Comparison of ENCODE assay signal across 21 cellular contexts in the genomic region with DNA sequence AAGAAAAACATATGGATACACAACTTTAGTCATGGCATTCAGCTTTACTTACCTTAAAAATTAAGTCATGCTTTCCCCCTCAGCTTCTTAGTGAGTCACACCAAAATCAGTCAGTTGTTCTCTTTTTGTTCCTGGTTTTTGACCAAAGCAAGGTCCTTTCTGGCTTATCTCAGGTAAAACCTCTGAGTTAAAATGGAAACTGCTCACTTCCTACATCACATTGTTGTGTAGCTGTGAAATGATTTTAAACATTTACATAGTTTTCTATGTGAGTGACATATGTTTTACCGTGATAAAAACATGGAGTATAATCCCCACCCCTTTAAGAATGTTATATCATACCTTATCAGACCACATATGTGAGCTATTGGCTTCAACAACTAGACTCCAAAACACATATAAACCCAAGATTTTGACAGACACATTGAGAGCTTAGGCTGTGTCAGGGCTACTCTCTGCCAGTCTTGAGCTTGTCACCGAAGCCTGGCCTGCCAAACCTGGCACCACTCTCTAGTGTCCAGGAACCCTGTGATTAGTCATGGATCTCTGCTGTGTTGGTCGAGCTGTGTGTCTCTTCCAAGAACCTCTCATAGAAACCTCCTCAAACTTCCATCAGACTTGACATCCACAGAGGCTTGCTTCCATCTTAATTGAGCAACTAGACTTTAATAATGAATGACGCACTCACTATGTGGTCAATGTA.
DNase-seq lines count a peak whose midpoint lies in the region; ATAC-seq and TF ChIP-seq lines count a peak whose summit lies in the region.
"Had no signal": no experiment of that assay in that cellular context is flagged by ENCODE, and none has a peak within 500 bp of the region (broad histone marks: within the 10 kb centered on the region; RNA-seq: fewer than 3 reads in every experiment).

No MANE protein-coding gene starts in this region.

- 0 out of 2 replicates have a peak overlapping the region, but pooled peaks have one; percentile 30 for H2AFZ ChIP-seq in Karpas-422 (ENCODE audit: low read length)

- H3K4me3 Mint-ChIP-seq in stimulated activated naive B cell treated with anti-CD40 and anti-IgM and Interleukin-4, amounts not matched to agents 10 μg/mL and 1 μg/mL and 100 μg/mL, for 72 hours = peak overlapping the region; percentile 11 to 20
- no peak overlapping the region for H3K4me3 Mint-ChIP-seq in natural killer cell treated with Interleukin-12 subunit alpha and Interleukin-12 subunit beta and Interleukin-15 and Interleukin-18, amount 100 ng/mL, for 72 hours
- H3K4me3 Mint-ChIP-seq: CD14-positive monocyte; dendritic cell treated with granulocyte-macrophage colony-stimulating factor and Interleukin-4, amounts not matched to agents 40 ng/mL and 50 ng/mL, for 4 days; T-cell had no signal

- H3K27me3 ChIP-seq in heart left ventricle = no peaks in the 10 kb centered on the region
- H3K27me3 ChIP-seq in Karpas-422 (ENCODE audit: low read length) = no peaks in the 10 kb centered on the region
- no peaks in the 10 kb centered on the region for H3K27me3 ChIP-seq in aorta (ENCODE audit: control insufficient read depth in 1 of 2, insufficient read depth in 2 of 2, low read length in 1 of 2)
- H3K27me3 ChIP-seq: sigmoid colon had no signal

- no peak overlapping the region for H3K27ac ChIP-seq in heart left ventricle
- H3K27ac ChIP-seq in Karpas-422 (ENCODE audit: low read length) = no peak overlapping the region
- no peak overlapping the region for H3K27ac ChIP-seq in aorta (ENCODE audit: low read depth in 1 of 2, low read length in 2 of 2)
- H3K27ac ChIP-seq: HL-60, RWPE1, sigmoid colon had no signal

- H3K36me3 Mint-ChIP-seq in stimulated activated naive B cell treated with anti-CD40 and anti-IgM and Interleukin-4, amounts not matched to agents 10 μg/mL and 1 μg/mL and 100 μg/mL, for 72 hours = peaks cover 0 to 3% of the 10 kb centered on the region in 2 donors
- H3K36me3 Mint-ChIP-seq in natural killer cell treated with Interleukin-12 subunit alpha and Interleukin-12 subunit beta and Interleukin-15 and Interleukin-18, amount 100 ng/mL, for 72 hours = no peaks in the 10 kb centered on the region
- H3K36me3 Mint-ChIP-seq: CD14-positive monocyte, T-cell had no signal

- peak overlapping the region; percentile 71 for H3K27ac Mint-ChIP-seq in stimulated activated naive B cell treated with anti-CD40 and anti-IgM and Interleukin-4, amounts not matched to agents 10 μg/mL and 1 μg/mL and 100 μg/mL, for 72 hours
- H3K27ac Mint-ChIP-seq in natural killer cell treated with Interleukin-12 subunit alpha and Interleukin-12 subunit beta and Interleukin-15 and Interleukin-18, amount 100 ng/mL, for 72 hours = no peak overlapping the region
- H3K27ac Mint-ChIP-seq: CD14-positive monocyte; dendritic cell treated with granulocyte-macrophage colony-stimulating factor and Interleukin-4, amounts not matched to agents 40 ng/mL and 50 ng/mL, for 4 days; T-cell had no signal

- no peak overlapping the region for H3K4me2 ChIP-seq in Karpas-422 (ENCODE audit: low read depth, low read length, poor library complexity, severe bottlenecking)

- no peak for TF ChIP-seq POLR2A in heart left ventricle (IDR thresholded peaks at IDR 0.05)

- no peaks in the 10 kb centered on the region for H3K79me2 ChIP-seq in Karpas-422 (ENCODE audit: low read length)

- H3K27me3 Mint-ChIP-seq in stimulated activated naive B cell treated with anti-CD40 and anti-IgM and Interleukin-4, amounts not matched to agents 10 μg/mL and 1 μg/mL and 100 μg/mL, for 72 hours = no peaks in the 10 kb centered on the region
- H3K27me3 Mint-ChIP-seq in natural killer cell treated with Interleukin-12 subunit alpha and Interleukin-12 subunit beta and Interleukin-15 and Interleukin-18, amount 100 ng/mL, for 72 hours = no peaks in the 10 kb centered on the region
- H3K27me3 Mint-ChIP-seq: dendritic cell treated with granulocyte-macrophage colony-stimulating factor and Interleukin-4, amounts not matched to agents 40 ng/mL and 50 ng/mL, for 4 days; T-cell had no signal

- H3K4me3 ChIP-seq in heart left ventricle (no peak overlapping the region), Karpas-422 (ENCODE audit: low read length) (no peak overlapping the region), aorta (ENCODE audit: low read length in 2 of 2) (no peak overlapping the region)
- H3K4me3 ChIP-seq: sigmoid colon had no signal

- intact Hi-C loops in left ventricle myocardium superior (cut with micrococcal nuclease) = no loop called here
- intact Hi-C loops in heart left ventricle (cut with DNase I) = no loop called here
- intact Hi-C loops in aorta (cut with DNase I) = no loop called here

- no peak for TF ChIP-seq CTCF in heart left ventricle (IDR thresholded peaks at IDR 0.05)

- H3K9ac ChIP-seq in Karpas-422 (ENCODE audit: low read length) = no peak overlapping the region

- peak; percentile 45 for ATAC-seq in left ventricle myocardium superior
- no peak for ATAC-seq in heart left ventricle
- ATAC-seq in HG02610 (IDR thresholded peaks at IDR 0.05; ENCODE audit: unreplicated experiment) = peak; percentile 81
- ATAC-seq in stimulated activated naive B cell treated with anti-CD40 and anti-IgM and Interleukin-4, amounts not matched to agents 10 μg/mL and 1 μg/mL and 100 μg/mL, for 72 hours (replicated peaks) = peak; percentile 74 to 76
- no peak for ATAC-seq in natural killer cell treated with Interleukin-12 subunit alpha and Interleukin-12 subunit beta and Interleukin-15 and Interleukin-18, amount 100 ng/mL, for 72 hours
- no peak for ATAC-seq in aorta (ENCODE audit: low FRiP score)
- ATAC-seq: T-cell had no signal

- no peaks in the 10 kb centered on the region for H4K20me1 ChIP-seq in Karpas-422 (ENCODE audit: insufficient read depth, low read depth, low read length)

- peaks cover 0 to 39% (median 0%) of the 10 kb centered on the region in 12 donors for H3K4me1 ChIP-seq in heart left ventricle
- peaks cover 42% of the 10 kb centered on the region for H3K4me1 ChIP-seq in Karpas-422 (ENCODE audit: low read length)
- no peaks in the 10 kb centered on the region for H3K4me1 ChIP-seq in aorta (ENCODE audit: control insufficient read depth in 1 of 2, insufficient read depth in 2 of 2, low read length in 2 of 2)
- H3K4me1 ChIP-seq: sigmoid colon had no signal

- WGBS in heart left ventricle, 4 donors = 80 to 87% (median 81%) methylated on average over 4 of the region's 4 CpGs
- 68 to 75% methylated on average over 4 of the region's 4 CpGs for WGBS in aorta, 2 donors

- H3K9me2 ChIP-seq in Karpas-422 (replicated peaks; ENCODE audit: insufficient read depth, low read length) = no peaks in the 10 kb centered on the region

- H3K9me3 Mint-ChIP-seq in stimulated activated naive B cell treated with anti-CD40 and anti-IgM and Interleukin-4, amounts not matched to agents 10 μg/mL and 1 μg/mL and 100 μg/mL, for 72 hours = no peaks in the 10 kb centered on the region
- no peaks in the 10 kb centered on the region for H3K9me3 Mint-ChIP-seq in natural killer cell treated with Interleukin-12 subunit alpha and Interleukin-12 subunit beta and Interleukin-15 and Interleukin-18, amount 100 ng/mL, for 72 hours
- H3K9me3 Mint-ChIP-seq: CD14-positive monocyte; dendritic cell treated with granulocyte-macrophage colony-stimulating factor and Interleukin-4, amounts not matched to agents 40 ng/mL and 50 ng/mL, for 4 days; T-cell had no signal

- DNase-seq in left ventricle myocardium superior = no peak
- DNase-seq in heart left ventricle = no peak
- no peak for DNase-seq in Karpas-422
- DNase-seq in stimulated activated naive B cell treated with anti-CD40 and anti-IgM and Interleukin-4, amounts not matched to agents 10 μg/mL and 1 μg/mL and 100 μg/mL, for 72 hours = no peak
- no peak for DNase-seq in natural killer cell treated with Interleukin-12 subunit alpha and Interleukin-12 subunit beta and Interleukin-15 and Interleukin-18, amount 100 ng/mL, for 72 hours (ENCODE audit: low spot score)
- DNase-seq in NCI-H1694 (lab: John Stamatoyannopoulos, UW) = no peak
- DNase-seq in aorta = no peak
- DNase-seq: activated gamma-delta T cell; head of caudate nucleus; islet precursor cell; Kasumi-1; NCI-H2029 treated with DMSO at 0.1 percent for 48 hours; NCI-H69; sigmoid colon; stimulated activated CD4-positive, alpha-beta T cell treated with anti-CD3 and anti-CD28 coated beads, Interleukin-4, amount 100 ng/mL, for 1 hour; T-cell had no signal

- H3K36me3 ChIP-seq in heart left ventricle = no peaks in the 10 kb centered on the region
- H3K36me3 ChIP-seq in Karpas-422 (ENCODE audit: insufficient read depth, low read length) = no peaks in the 10 kb centered on the region
- H3K36me3 ChIP-seq in aorta (ENCODE audit: control insufficient read depth in 1 of 2, insufficient read depth in 2 of 2, low read length in 1 of 2) = no peaks in the 10 kb centered on the region
- H3K36me3 ChIP-seq: sigmoid colon had no signal

- H3K4me1 Mint-ChIP-seq in stimulated activated naive B cell treated with anti-CD40 and anti-IgM and Interleukin-4, amounts not matched to agents 10 μg/mL and 1 μg/mL and 100 μg/mL, for 72 hours = peaks cover 42 to 66% of the 10 kb centered on the region in 2 donors
- H3K4me1 Mint-ChIP-seq in natural killer cell treated with Interleukin-12 subunit alpha and Interleukin-12 subunit beta and Interleukin-15 and Interleukin-18, amount 100 ng/mL, for 72 hours (ENCODE audit: low read depth in 2 of 2) = no peaks in the 10 kb centered on the region

- H3K9me3 ChIP-seq in heart left ventricle (no peaks in the 10 kb centered on the region), Karpas-422 (ENCODE audit: low read length) (no peaks in the 10 kb centered on the region), aorta (ENCODE audit: control insufficient read depth, low read length) (no peaks in the 10 kb centered on the region)
- H3K9me3 ChIP-seq: sigmoid colon had no signal

Comparison
In these comparisons a context has a peak if more than half of its experiments do, and no peak if none do; other contexts are left out.
1. ATAC-seq: peak in left ventricle myocardium superior (single experiment), HG02610 (single experiment) and stimulated activated naive B cell treated with anti-CD40 and anti-IgM and Interleukin-4, amounts not matched to agents 10 μg/mL and 1 μg/mL and 100 μg/mL, for 72 hours (2 of 2); none in heart left ventricle (0 of 4), natural killer cell treated with Interleukin-12 subunit alpha and Interleukin-12 subunit beta and Interleukin-15 and Interleukin-18, amount 100 ng/mL, for 72 hours (0 of 2) and aorta (single experiment).